20 cellular contexts compared by ENCODE assay signal in genomic region chr10:126166797-126167196, GRCh38.
DNase-seq lines count a peak whose midpoint lies in the region; ATAC-seq and TF ChIP-seq lines count a peak whose summit lies in the region.
"Had no signal": no experiment of that assay in that cellular context is flagged by ENCODE, and none has a peak within 500 bp of the region (broad histone marks: within the 10 kb centered on the region; RNA-seq: fewer than 3 reads in every experiment).

No MANE protein-coding gene starts in this region.

- BruUV-seq in Calu3 (replicated peaks; lab: Mats Ljungman, UMichigan), result no TSS peak

- no peak overlapping the region for H3K27ac Mint-ChIP-seq in activated CD8-positive, alpha-beta T cell treated with anti-CD3 and anti-CD28 coated beads for 36 hours
- H3K27ac Mint-ChIP-seq in activated CD8-positive, alpha-beta T cell treated with anti-CD3 and anti-CD28 coated beads, Interleukin-2, amount 10 ng/mL, durations not matched to agents 7 days and 5 days, result no peak overlapping the region
- H3K27ac Mint-ChIP-seq in nephron (peak overlapping the region in 2 of 3 experiments; percentile 12 to 18), Calu3 (ENCODE audit: unreplicated experiment) (no peak overlapping the region)

- no peaks in the 10 kb centered on the region for H3K9me3 Mint-ChIP-seq in activated CD8-positive, alpha-beta T cell treated with anti-CD3 and anti-CD28 coated beads for 36 hours
- H3K9me3 Mint-ChIP-seq in activated CD8-positive, alpha-beta T cell treated with anti-CD3 and anti-CD28 coated beads, Interleukin-2, amount 10 ng/mL, durations not matched to agents 7 days and 5 days (ENCODE audit: insufficient read depth), result no peaks in the 10 kb centered on the region
- H3K9me3 Mint-ChIP-seq in nephron (no peaks in the 10 kb centered on the region), Calu3 (ENCODE audit: low read depth, unreplicated experiment) (no peaks in the 10 kb centered on the region)

- no peaks in the 10 kb centered on the region for H3K36me3 ChIP-seq in Peyer's patch
- H3K36me3 ChIP-seq: BE2C had no signal

- H3K4me1 Mint-ChIP-seq in activated CD8-positive, alpha-beta T cell treated with anti-CD3 and anti-CD28 coated beads for 36 hours (ENCODE audit: low read depth), result no peaks in the 10 kb centered on the region
- H3K4me1 Mint-ChIP-seq in activated CD8-positive, alpha-beta T cell treated with anti-CD3 and anti-CD28 coated beads, Interleukin-2, amount 10 ng/mL, durations not matched to agents 7 days and 5 days (ENCODE audit: low read depth), result no peaks in the 10 kb centered on the region
- H3K4me1 Mint-ChIP-seq in nephron, result peaks cover 38% of the 10 kb centered on the region
- H3K4me1 Mint-ChIP-seq in Calu3 (ENCODE audit: low read depth, unreplicated experiment), result no peaks in the 10 kb centered on the region

- ATAC-seq in activated CD8-positive, alpha-beta T cell treated with anti-CD3 and anti-CD28 coated beads for 36 hours, result no peak
- no peak for ATAC-seq in activated CD8-positive, alpha-beta T cell treated with anti-CD3 and anti-CD28 coated beads, Interleukin-2, amount 10 ng/mL, durations not matched to agents 7 days and 5 days
- ATAC-seq: A549, HCT116, Panc1 had no signal

- H3K27me3 ChIP-seq in Peyer's patch, result no peaks in the 10 kb centered on the region
- H3K27me3 ChIP-seq: BE2C had no signal

- H3K9me3 ChIP-seq in Peyer's patch, result no peaks in the 10 kb centered on the region
- H3K9me3 ChIP-seq: A549, BE2C had no signal

- POLR2A ChIA-PET in activated CD8-positive, alpha-beta T cell treated with anti-CD3 and anti-CD28 coated beads for 36 hours (lab: Charles Lee), result no interaction called here
- POLR2A ChIA-PET in activated CD8-positive, alpha-beta T cell treated with anti-CD3 and anti-CD28 coated beads, Interleukin-2, amount 10 ng/mL, durations not matched to agents 7 days and 5 days (lab: Charles Lee), result no interaction called here

- peak; percentile 7 for DNase-seq in activated CD8-positive, alpha-beta T cell treated with anti-CD3 and anti-CD28 coated beads for 36 hours
- DNase-seq in activated CD8-positive, alpha-beta T cell treated with anti-CD3 and anti-CD28 coated beads, Interleukin-2, amount 10 ng/mL, durations not matched to agents 7 days and 5 days, result no peak
- DNase-seq in stimulated activated naive CD4-positive, alpha-beta T cell treated with Interleukin-2 at 50 U/mL for 16 hours (lab: John Stamatoyannopoulos, UW), result peak; percentile 22
- DNase-seq in stimulated activated naive CD4-positive, alpha-beta T cell (lab: John Stamatoyannopoulos, UW), result no peak
- no peak for DNase-seq in Peyer's patch
- no peak for DNase-seq in Calu3
- DNase-seq: BE2C; DMS79; IMR-90; NCI-H1105 treated with DMSO at 0.1 percent for 48 hours; NCI-H2029 treated with DMSO at 0.1 percent for 48 hours; NCI-H345; NCI-H524; NCI-H774; NK-92 treated with Interleukin-12 subunit alpha and Interleukin-12 subunit beta, amount 100 ng/mL, for 24 hours had no signal

- no peak overlapping the region for H3K27ac ChIP-seq in Peyer's patch
- H3K27ac ChIP-seq: A549, KMS-11 had no signal

- no peak for TF ChIP-seq POLR2A in Peyer's patch (IDR thresholded peaks at IDR 0.05)

- H3K4me3 ChIP-seq in Peyer's patch, result no peak overlapping the region
- H3K4me3 ChIP-seq: A549 had no signal

- intact Hi-C loops in activated CD8-positive, alpha-beta T cell treated with anti-CD3 and anti-CD28 coated beads for 36 hours (cut with micrococcal nuclease), result no loop called here
- intact Hi-C loops in Calu3 (cut with micrococcal nuclease; ENCODE audit: unreplicated experiment), result no loop called here

- no peaks in the 10 kb centered on the region for H3K4me1 ChIP-seq in Peyer's patch
- H3K4me1 ChIP-seq: A549, BE2C had no signal

- no peak overlapping the region for H3K4me3 Mint-ChIP-seq in activated CD8-positive, alpha-beta T cell treated with anti-CD3 and anti-CD28 coated beads for 36 hours
- H3K4me3 Mint-ChIP-seq in activated CD8-positive, alpha-beta T cell treated with anti-CD3 and anti-CD28 coated beads, Interleukin-2, amount 10 ng/mL, durations not matched to agents 7 days and 5 days, result no peak overlapping the region
- H3K4me3 Mint-ChIP-seq in nephron (no peak overlapping the region), Calu3 (ENCODE audit: low read depth, unreplicated experiment) (no peak overlapping the region)

- TF ChIP-seq CTCF in activated CD8-positive, alpha-beta T cell treated with anti-CD3 and anti-CD28 coated beads for 36 hours (IDR thresholded peaks at IDR 0.05), result no peak
- no peak for TF ChIP-seq CTCF in nephron (IDR thresholded peaks at IDR 0.05; ENCODE audit: unreplicated experiment in 3 of 3)
- TF ChIP-seq CTCF in Peyer's patch (IDR thresholded peaks at IDR 0.05), result no peak
- no peak for TF ChIP-seq CTCF in Calu3 (IDR thresholded peaks at IDR 0.05; ENCODE audit: unreplicated experiment)

- no peaks in the 10 kb centered on the region for H3K36me3 Mint-ChIP-seq in activated CD8-positive, alpha-beta T cell treated with anti-CD3 and anti-CD28 coated beads for 36 hours (ENCODE audit: low read depth)
- H3K36me3 Mint-ChIP-seq in activated CD8-positive, alpha-beta T cell treated with anti-CD3 and anti-CD28 coated beads, Interleukin-2, amount 10 ng/mL, durations not matched to agents 7 days and 5 days (ENCODE audit: low read depth), result no peaks in the 10 kb centered on the region
- H3K36me3 Mint-ChIP-seq in nephron (ENCODE audit: low read depth) (no peaks in the 10 kb centered on the region), Calu3 (ENCODE audit: insufficient read depth, unreplicated experiment) (no peaks in the 10 kb centered on the region)

- CTCF ChIA-PET in activated CD8-positive, alpha-beta T cell treated with anti-CD3 and anti-CD28 coated beads for 36 hours (lab: Charles Lee), result no interaction called here
- CTCF ChIA-PET in activated CD8-positive, alpha-beta T cell treated with anti-CD3 and anti-CD28 coated beads, Interleukin-2, amount 10 ng/mL, durations not matched to agents 7 days and 5 days (lab: Charles Lee), result no interaction called here
- CTCF ChIA-PET in Calu3 (lab: Charles Lee), result no interaction called here

- no peaks in the 10 kb centered on the region for H3K27me3 Mint-ChIP-seq in activated CD8-positive, alpha-beta T cell treated with anti-CD3 and anti-CD28 coated beads for 36 hours
- no peaks in the 10 kb centered on the region for H3K27me3 Mint-ChIP-seq in activated CD8-positive, alpha-beta T cell treated with anti-CD3 and anti-CD28 coated beads, Interleukin-2, amount 10 ng/mL, durations not matched to agents 7 days and 5 days (ENCODE audit: low read depth)
- H3K27me3 Mint-ChIP-seq in nephron (ENCODE audit: low read depth) (peaks cover 3% of the 10 kb centered on the region), Calu3 (ENCODE audit: unreplicated experiment) (peaks cover 25% of the 10 kb centered on the region)

Comparison
In these comparisons a context has a peak if more than half of its experiments do, and no peak if none do; other contexts are left out.
1. DNase-seq: peak in activated CD8-positive, alpha-beta T cell treated with anti-CD3 and anti-CD28 coated beads for 36 hours (single experiment) and stimulated activated naive CD4-positive, alpha-beta T cell treated with Interleukin-2 at 50 U/mL for 16 hours (single experiment); none in activated CD8-positive, alpha-beta T cell treated with anti-CD3 and anti-CD28 coated beads, Interleukin-2, amount 10 ng/mL, durations not matched to agents 7 days and 5 days (single experiment), stimulated activated naive CD4-positive, alpha-beta T cell (0 of 6), Peyer's patch (0 of 3) and Calu3 (single experiment).
2. H3K27ac Mint-ChIP-seq: peak in nephron (2 of 3); none in activated CD8-positive, alpha-beta T cell treated with anti-CD3 and anti-CD28 coated beads for 36 hours (single experiment), activated CD8-positive, alpha-beta T cell treated with anti-CD3 and anti-CD28 coated beads, Interleukin-2, amount 10 ng/mL, durations not matched to agents 7 days and 5 days (single experiment) and Calu3 (single experiment).